ENCODE assay signal across 10 cellular contexts in genomic region chr1:182198006-182198605, GRCh38.
DNase-seq lines count a peak whose midpoint lies in the region; ATAC-seq and TF ChIP-seq lines count a peak whose summit lies in the region.
"Had no signal": no experiment of that assay in that cellular context is flagged by ENCODE, and none has a peak within 500 bp of the region (broad histone marks: within the 10 kb centered on the region; RNA-seq: fewer than 3 reads in every experiment).

No MANE protein-coding gene starts in this region.

- H2AFZ ChIP-seq in OCI-LY3 (ENCODE audit: low read depth, low read length): no peak overlapping the region

- in situ Hi-C loops in GM13976 (cut with MboI; ENCODE audit: low sequenced_read_pairs, unreplicated experiment): no loop called here

- no peak overlapping the region for H3K4me3 Mint-ChIP-seq in CD4-positive, alpha-beta T cell
- H3K4me3 Mint-ChIP-seq: activated T-helper 17 cell treated with anti-CD3 and anti-CD28 coated beads, Interleukin-2, amount 50 U/mL, for 72 hours had no signal

- H3K4me3 ChIP-seq in OCI-LY3 (ENCODE audit: low read length) (no peak overlapping the region), foreskin fibroblast (ENCODE audit: low read depth in 1 of 2, low read length in 2 of 2) (no peak overlapping the region), stomach (no peak overlapping the region)
- H3K4me3 ChIP-seq: MG63 had no signal

- H3K27ac Mint-ChIP-seq in CD4-positive, alpha-beta T cell: no peak overlapping the region
- H3K27ac Mint-ChIP-seq: activated T-helper 17 cell treated with anti-CD3 and anti-CD28 coated beads, Interleukin-2, amount 50 U/mL, for 72 hours had no signal

- no peaks in the 10 kb centered on the region for H3K36me3 Mint-ChIP-seq in CD4-positive, alpha-beta T cell (ENCODE audit: low read depth)

- POLR2A ChIA-PET in CD4-positive, alpha-beta T cell (lab: Charles Lee): no interaction called here

- TF ChIP-seq CTCF in GM13976 (IDR thresholded peaks at IDR 0.05; ENCODE audit: borderline replicate concordance, control extremely low read depth, extremely low read depth, insufficient read depth, missing control alignments) (peak; percentile 49), OCI-LY3 (IDR thresholded peaks at IDR 0.05; ENCODE audit: low read depth, low read length) (peak; percentile 36), foreskin fibroblast (IDR thresholded peaks at IDR 0.05; ENCODE audit: low read depth, low read length) (peak; percentile 28), stomach (IDR thresholded peaks at IDR 0.05) (peak in 1 of 7 experiments; percentile 14)
- TF ChIP-seq CTCF in CD4-positive, alpha-beta T cell (IDR thresholded peaks at IDR 0.05): no peak

- DNase-seq in GM13976 (ENCODE audit: low spot score) (peak; percentile 20), foreskin fibroblast (peak in 1 of 2 donors; percentile 65), stomach (no peak), NCI-H748 (lab: John Stamatoyannopoulos, UW; ENCODE audit: unreplicated experiment) (no peak), islet precursor cell (no peak)
- no peak for DNase-seq in CD4-positive, alpha-beta T cell
- DNase-seq: MG63 had no signal

- H3K27me3 ChIP-seq in OCI-LY3 (ENCODE audit: low read depth, low read length) (peaks cover 43% of the 10 kb centered on the region), stomach (no peaks in the 10 kb centered on the region)
- no peaks in the 10 kb centered on the region for H3K27me3 ChIP-seq in CD4-positive, alpha-beta T cell (ENCODE audit: control insufficient read depth, insufficient read depth, low read length)

- no peak overlapping the region for H3K4me2 ChIP-seq in OCI-LY3 (ENCODE audit: low read length)

- H3K9me3 ChIP-seq in OCI-LY3 (ENCODE audit: insufficient read depth, low read length) (no peaks in the 10 kb centered on the region), stomach (no peaks in the 10 kb centered on the region)
- no peaks in the 10 kb centered on the region for H3K9me3 ChIP-seq in CD4-positive, alpha-beta T cell (ENCODE audit: control insufficient read depth, low read length)
- H3K9me3 ChIP-seq: MG63 had no signal

- no peaks in the 10 kb centered on the region for H4K20me1 ChIP-seq in OCI-LY3 (ENCODE audit: insufficient read depth, low read length)

- intact Hi-C loops in stomach (cut with DNase I; ENCODE audit: low total_unique reads): no loop called here
- intact Hi-C loops in CD4-positive, alpha-beta T cell (cut with DNase I, micrococcal nuclease): no loop called here

- TF ChIP-seq POLR2A in stomach (IDR thresholded peaks at IDR 0.05): no peak

- H3K9me3 Mint-ChIP-seq in CD4-positive, alpha-beta T cell: no peaks in the 10 kb centered on the region
- H3K9me3 Mint-ChIP-seq: activated T-helper 17 cell treated with anti-CD3 and anti-CD28 coated beads, Interleukin-2, amount 50 U/mL, for 72 hours had no signal

- WGBS in stomach, 5 donors: 70 to 81% (median 71%) methylated on average over 4 of the region's 4 CpGs

- no peak for ATAC-seq in CD4-positive, alpha-beta T cell (ENCODE audit: poor library complexity)
- no peak for ATAC-seq in HG02588 (IDR thresholded peaks at IDR 0.05; ENCODE audit: unreplicated experiment)
- ATAC-seq: activated T-helper 17 cell treated with anti-CD3 and anti-CD28 coated beads, Interleukin-2, amount 50 U/mL, for 72 hours had no signal

- no peak for TF ChIP-seq EP300 in stomach (IDR thresholded peaks at IDR 0.05)

- no peak overlapping the region for H3K27ac ChIP-seq in OCI-LY3 (ENCODE audit: low read length)
- H3K27ac ChIP-seq in stomach: peak overlapping the region; percentile 47 to 79 (median 71)
- no peak overlapping the region for H3K27ac ChIP-seq in CD4-positive, alpha-beta T cell (ENCODE audit: low read depth, low read length)

- no peak overlapping the region for H3K9ac ChIP-seq in OCI-LY3 (ENCODE audit: low read length)

- no peaks in the 10 kb centered on the region for H3K36me3 ChIP-seq in OCI-LY3 (replicated peaks; ENCODE audit: low read depth, low read length)
- H3K36me3 ChIP-seq in stomach: no peaks in the 10 kb centered on the region
- H3K36me3 ChIP-seq: MG63 had no signal

- CTCF ChIA-PET in CD4-positive, alpha-beta T cell (lab: Charles Lee): interaction anchor here (1.1 to 2.0 kb wide), 2 partner anchors 15 to 55 kb away, joined by 3 to 7 read pairs; no protein-coding TSS in a partner anchor

- peaks cover 9% of the 10 kb centered on the region for H3K27me3 Mint-ChIP-seq in CD4-positive, alpha-beta T cell

- H3K4me1 ChIP-seq in OCI-LY3 (ENCODE audit: low read length) (no peaks in the 10 kb centered on the region), stomach (peaks cover 12 to 65% (median 44%) of the 10 kb centered on the region in 4 donors)

- no peaks in the 10 kb centered on the region for H3K4me1 Mint-ChIP-seq in CD4-positive, alpha-beta T cell (ENCODE audit: low read depth)
- H3K4me1 Mint-ChIP-seq: activated T-helper 17 cell treated with anti-CD3 and anti-CD28 coated beads, Interleukin-2, amount 50 U/mL, for 72 hours had no signal

- no peaks in the 10 kb centered on the region for H3K79me2 ChIP-seq in OCI-LY3 (ENCODE audit: low read length)

Comparison
In these comparisons a context has a peak if more than half of its experiments do, and no peak if none do; other contexts are left out.
1. H3K27ac ChIP-seq: peak in stomach (5 of 5); none in OCI-LY3 (single experiment) and CD4-positive, alpha-beta T cell (single experiment).